In the genomic region with DNA sequence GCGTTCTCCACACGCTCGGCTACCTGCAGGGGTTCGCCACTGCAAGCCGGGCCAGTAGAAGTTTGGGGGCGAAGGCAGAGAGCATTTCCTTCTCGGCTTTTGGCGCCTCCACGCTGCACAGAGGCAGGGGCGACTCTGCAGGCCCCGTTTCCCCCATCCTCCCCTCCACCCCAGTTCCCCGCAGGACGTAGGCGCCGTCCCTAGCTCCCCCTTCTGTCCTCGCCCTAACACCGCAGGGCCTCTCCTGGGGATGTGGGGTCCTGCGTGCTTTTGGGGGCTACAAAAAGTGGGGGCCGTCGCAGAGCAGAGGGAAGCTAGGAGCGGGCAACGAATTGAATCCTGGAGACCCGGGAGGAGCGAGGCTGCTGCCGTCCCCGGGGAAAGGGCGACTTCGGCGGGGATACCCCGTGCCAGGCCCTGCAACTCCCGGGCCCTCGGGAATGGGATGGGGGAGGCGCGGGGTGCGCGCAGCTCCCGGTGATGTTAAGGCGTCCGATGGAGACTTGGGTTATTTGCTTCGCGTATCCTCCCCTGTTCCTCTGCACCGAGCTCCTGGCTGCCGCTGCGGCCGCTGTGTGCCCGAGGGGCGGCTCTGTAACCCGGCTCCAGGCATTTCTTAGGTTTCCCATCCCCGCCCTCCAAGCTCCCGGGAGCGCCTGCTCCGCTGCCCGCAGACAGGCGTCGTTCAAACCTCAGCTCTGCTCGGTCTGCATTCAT, we compare ENCODE assay signal across 8 cellular contexts.
A peak's percentile ranks its signal among the peaks of the same experiment; 100 is the strongest.
DNase-seq lines count a peak whose midpoint lies in the region; ATAC-seq and TF ChIP-seq lines count a peak whose summit lies in the region.

No MANE protein-coding gene starts in this region.

- no peak overlapping the region for H3K27ac ChIP-seq in subcutaneous abdominal adipose tissue (ENCODE audit: low read depth, low read length)

- H3K36me3 ChIP-seq in subcutaneous abdominal adipose tissue (ENCODE audit: control insufficient read depth in 5 of 5, insufficient read depth in 5 of 5, low read length in 5 of 5) = no peaks in the 10 kb centered on the region

- peaks cover 18 to 36% (median 28%) of the 10 kb centered on the region in 5 donors for H3K27me3 ChIP-seq in subcutaneous abdominal adipose tissue (ENCODE audit: control insufficient read depth in 5 of 5, insufficient read depth in 4 of 5, low read length in 5 of 5)

- H3K9me3 Mint-ChIP-seq in activated naive CD8-positive, alpha-beta T cell (ENCODE audit: low read depth) = no peaks in the 10 kb centered on the region

- no peak for ATAC-seq in HG03196 (IDR thresholded peaks at IDR 0.05; ENCODE audit: unreplicated experiment)

- no peak overlapping the region for H3K27ac Mint-ChIP-seq in activated naive CD8-positive, alpha-beta T cell

- CTCF ChIA-PET in HEK293T (lab: Yijun Ruan, JAX) = interaction anchor here (0.6 to 1.3 kb wide), 5 partner anchors 11 to 410 kb away, joined by 3 read pairs; no protein-coding TSS in a partner anchor

- H3K4me1 ChIP-seq in subcutaneous abdominal adipose tissue (ENCODE audit: control insufficient read depth in 5 of 5, insufficient read depth in 5 of 5, low read length in 5 of 5) = peaks cover 0 to 16% (median 13%) of the 10 kb centered on the region in 5 donors

- H3K36me3 Mint-ChIP-seq in activated naive CD8-positive, alpha-beta T cell = no peaks in the 10 kb centered on the region

- DNase-seq in C1 segment of cervical spinal cord (lab: John Stamatoyannopoulos, UW) (peak in 9 of 14 donors; percentile 37 to 81 (median 68)), HEK293T (ENCODE audit: extremely low spot score) (peak; percentile 55), islet precursor cell (peak; percentile 83), RPMI8226 (no peak)
- no peak for DNase-seq in stimulated activated CD4-positive, alpha-beta T cell treated with anti-CD3 and anti-CD28 coated beads, Interleukin-12 subunit alpha, Interleukin-12 subunit beta, amount 100 ng/mL, for 4 hours

- no peak overlapping the region for H3K9ac ChIP-seq in subcutaneous abdominal adipose tissue (ENCODE audit: low read length in 5 of 5)

- H3K4me1 Mint-ChIP-seq in activated naive CD8-positive, alpha-beta T cell (ENCODE audit: low read depth) = peaks cover 13% of the 10 kb centered on the region

- H3K9me3 ChIP-seq in subcutaneous abdominal adipose tissue (ENCODE audit: control insufficient read depth in 5 of 5, low read length in 5 of 5) = no peaks in the 10 kb centered on the region

- H3K4me3 Mint-ChIP-seq in activated naive CD8-positive, alpha-beta T cell = peak overlapping the region; percentile 46

- POLR2A ChIA-PET in HEK293T (lab: Yijun Ruan, JAX) = interaction anchor here (0.6 to 0.8 kb wide), 2 partner anchors 186 to 676 kb away, joined by 3 read pairs; a partner anchor contains a TSS

- peak overlapping the region in 4 of 5 donors; percentile 2 to 54 (median 30) for H3K4me3 ChIP-seq in subcutaneous abdominal adipose tissue (ENCODE audit: low read depth in 1 of 5, low read length in 5 of 5)

- peaks cover 41% of the 10 kb centered on the region for H3K27me3 Mint-ChIP-seq in activated naive CD8-positive, alpha-beta T cell

TF ChIP-seq in HEK293T, 16 proteins besides CTCF, POLR2A, EP300 and RAD21:
- TF ChIP-seq L3MBTL2 (conservative IDR thresholded peaks at IDR 0.05) = peak; percentile 68
- TF ChIP-seq NFRKB (IDR thresholded peaks at IDR 0.05) = no peak
TF ChIP-seq in HEK293T: peak in this region for 1.

Comparison
In these comparisons a context has a peak if more than half of its experiments do, and no peak if none do; other contexts are left out.
1. DNase-seq: peak in C1 segment of cervical spinal cord (9 of 14), HEK293T (single experiment) and islet precursor cell (single experiment); none in RPMI8226 (single experiment) and stimulated activated CD4-positive, alpha-beta T cell treated with anti-CD3 and anti-CD28 coated beads, Interleukin-12 subunit alpha, Interleukin-12 subunit beta, amount 100 ng/mL, for 4 hours (single experiment).